In genomic region chr9:134959971-134960310, GRCh38 we compare ENCODE assay signal across 21 cellular contexts. TPM values are rescaled to one million over a fixed set of nuclear protein-coding genes. Genes with fewer than 3 reads are reported as not detected.
A peak's percentile ranks its signal among the peaks of the same experiment; 100 is the strongest.
DNase-seq lines count a peak whose midpoint lies in the region; ATAC-seq and TF ChIP-seq lines count a peak whose summit lies in the region.
"Had no signal": no experiment of that assay in that cellular context is flagged by ENCODE, and none has a peak within 500 bp of the region (broad histone marks: within the 10 kb centered on the region; RNA-seq: fewer than 3 reads in every experiment).

No MANE protein-coding gene starts in this region.

- intact Hi-C loops in sciatic nerve (cut with DNase I) = no loop called here

- H3K4me3 Mint-ChIP-seq in activated CD8-positive, alpha-beta memory T cell treated with anti-CD3 and anti-CD28 coated beads, Interleukin-2, amount 10 ng/mL, durations not matched to agents 7 days and 5 days = no peak overlapping the region
- no peak overlapping the region for H3K4me3 Mint-ChIP-seq in chondrocyte (ENCODE audit: unreplicated experiment)
- H3K4me3 Mint-ChIP-seq: CD14-positive monocyte, GM23338 had no signal

- ATAC-seq in activated CD8-positive, alpha-beta memory T cell treated with anti-CD3 and anti-CD28 coated beads, Interleukin-2, amount 10 ng/mL, durations not matched to agents 7 days and 5 days = no peak
- no peak for ATAC-seq in sciatic nerve
- ATAC-seq: GM23338 had no signal

- H3K27me3 Mint-ChIP-seq in activated CD8-positive, alpha-beta memory T cell treated with anti-CD3 and anti-CD28 coated beads, Interleukin-2, amount 10 ng/mL, durations not matched to agents 7 days and 5 days = no peaks in the 10 kb centered on the region
- H3K27me3 Mint-ChIP-seq in chondrocyte (ENCODE audit: low read depth) = peaks cover 9% of the 10 kb centered on the region

- peak; percentile 7 for DNase-seq in activated CD8-positive, alpha-beta memory T cell treated with anti-CD3 and anti-CD28 coated beads, Interleukin-2, amount 50 U/mL, for 4 hours
- no peak for DNase-seq in activated CD8-positive, alpha-beta memory T cell treated with anti-CD3 and anti-CD28 coated beads, Interleukin-2, amount 10 ng/mL, durations not matched to agents 7 days and 5 days
- DNase-seq in NCI-H524 treated with DMSO at 0.1 percent for 48 hours (lab: John Stamatoyannopoulos, UW) (peak; percentile 25), chondrocyte (ENCODE audit: low spot score) (peak; percentile 71), sciatic nerve (ENCODE audit: low spot score) (peak; percentile 45), superior temporal gyrus (ENCODE audit: extremely low spot score) (no peak), GDM1 (lab: John Stamatoyannopoulos, UW) (no peak)
- no peak for DNase-seq in activated CD4-positive, CD25-positive, alpha-beta regulatory T cell treated with anti-CD3 and anti-CD28 coated beads, Interleukin-2, amount 50 U/mL, for 72 hours
- DNase-seq: 8988T, DMS153, GF-D8, MM.1S, NCI-H1092, NCI-H146, NCI-H2081, NCI-H446 treated with DMSO at 0.1 percent for 48 hours, SIG-M5 had no signal

- no peak overlapping the region for H3K27ac Mint-ChIP-seq in activated CD8-positive, alpha-beta memory T cell treated with anti-CD3 and anti-CD28 coated beads, Interleukin-2, amount 10 ng/mL, durations not matched to agents 7 days and 5 days
- H3K27ac Mint-ChIP-seq in chondrocyte (ENCODE audit: unreplicated experiment) = no peak overlapping the region
- H3K27ac Mint-ChIP-seq: CD14-positive monocyte, GM23338 had no signal

- no peaks in the 10 kb centered on the region for H3K4me1 Mint-ChIP-seq in activated CD8-positive, alpha-beta memory T cell treated with anti-CD3 and anti-CD28 coated beads, Interleukin-2, amount 10 ng/mL, durations not matched to agents 7 days and 5 days
- H3K4me1 Mint-ChIP-seq in chondrocyte (ENCODE audit: low read depth) = no peaks in the 10 kb centered on the region

- CTCF ChIA-PET in activated CD8-positive, alpha-beta memory T cell treated with anti-CD3 and anti-CD28 coated beads, Interleukin-2, amount 10 ng/mL, durations not matched to agents 7 days and 5 days (lab: Charles Lee) = no interaction called here

- no peak for TF ChIP-seq CTCF in chondrocyte (IDR thresholded peaks at IDR 0.05)

- no peaks in the 10 kb centered on the region for H3K36me3 Mint-ChIP-seq in activated CD8-positive, alpha-beta memory T cell treated with anti-CD3 and anti-CD28 coated beads, Interleukin-2, amount 10 ng/mL, durations not matched to agents 7 days and 5 days
- no peaks in the 10 kb centered on the region for H3K36me3 Mint-ChIP-seq in chondrocyte (ENCODE audit: low read depth)

- H3K9me3 Mint-ChIP-seq in activated CD8-positive, alpha-beta memory T cell treated with anti-CD3 and anti-CD28 coated beads, Interleukin-2, amount 10 ng/mL, durations not matched to agents 7 days and 5 days (ENCODE audit: low read depth) = no peaks in the 10 kb centered on the region
- no peaks in the 10 kb centered on the region for H3K9me3 Mint-ChIP-seq in chondrocyte (ENCODE audit: low read depth)

RNA-seq across cellular contexts. Expression of gene FCN1, which starts 42.2 kb away (rescaled TPM):
- not detected for total RNA-seq in activated CD8-positive, alpha-beta memory T cell treated with anti-CD3 and anti-CD28 coated beads, Interleukin-2, amount 10 ng/mL, durations not matched to agents 7 days and 5 days
- total RNA-seq in chondrocyte (not detected in 3 replicates), sciatic nerve (16.1 TPM)
- total RNA-seq: Daoy, GM23338, LHCN-M2 had no signal

Comparison
In these comparisons a context has a peak if more than half of its experiments do, and no peak if none do; other contexts are left out.
1. DNase-seq: peak in activated CD8-positive, alpha-beta memory T cell treated with anti-CD3 and anti-CD28 coated beads, Interleukin-2, amount 50 U/mL, for 4 hours (single experiment), NCI-H524 treated with DMSO at 0.1 percent for 48 hours (single experiment), chondrocyte (single experiment) and sciatic nerve (single experiment); none in activated CD8-positive, alpha-beta memory T cell treated with anti-CD3 and anti-CD28 coated beads, Interleukin-2, amount 10 ng/mL, durations not matched to agents 7 days and 5 days (single experiment), superior temporal gyrus (single experiment), activated CD4-positive, CD25-positive, alpha-beta regulatory T cell treated with anti-CD3 and anti-CD28 coated beads, Interleukin-2, amount 50 U/mL, for 72 hours (single experiment) and GDM1 (single experiment).
2. RNA of gene FCN1, which starts 42.2 kb away (total RNA-seq): 16.1 TPM in sciatic nerve (single experiment); not detected in activated CD8-positive, alpha-beta memory T cell treated with anti-CD3 and anti-CD28 coated beads, Interleukin-2, amount 10 ng/mL, durations not matched to agents 7 days and 5 days and not detected in chondrocyte; every median in the first group is over 10 times any median in the second.